ENCODE assay signal across 1 cellular context in the genomic region with DNA sequence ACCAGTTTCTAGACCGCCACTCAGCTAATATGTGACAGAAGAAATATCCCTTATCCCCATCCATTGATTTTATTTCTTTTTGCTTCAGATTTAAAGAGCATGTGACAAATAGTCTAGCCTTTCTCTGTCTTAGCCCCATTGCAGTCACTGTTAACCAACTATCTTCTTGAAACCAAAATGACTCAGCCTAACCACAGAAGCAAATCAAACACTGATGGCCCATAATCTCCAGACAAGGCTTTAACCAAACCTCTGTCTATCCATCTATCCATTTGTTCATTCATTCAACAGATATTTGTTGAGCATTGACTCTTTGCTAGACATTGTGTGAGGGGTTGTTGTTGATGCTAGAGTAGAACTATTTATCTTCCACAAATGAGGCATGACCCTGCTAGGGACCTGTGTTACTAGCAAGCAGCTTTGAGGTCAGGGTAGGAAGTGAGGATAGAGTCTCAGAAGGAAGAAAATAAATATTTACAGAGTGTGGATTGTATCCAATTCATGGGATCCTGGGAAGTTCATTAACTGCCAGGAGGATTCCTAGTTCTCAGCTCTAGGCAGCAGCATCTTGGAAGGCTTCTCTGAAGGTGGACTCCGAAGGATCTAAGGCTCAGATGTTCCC.
TF ChIP-seq lines count a peak whose summit lies in the region.

No MANE protein-coding gene starts in this region.

TF ChIP-seq in SK-N-SH, 30 proteins besides CTCF, POLR2A, EP300 and RAD21:
- TF ChIP-seq RXRA (IDR thresholded peaks at IDR 0.05; ENCODE audit: borderline replicate concordance, low read depth) (no peak), RCOR1 (IDR thresholded peaks at IDR 0.05; ENCODE audit: low read length) (no peak), FOSL2 (IDR thresholded peaks at IDR 0.05; ENCODE audit: borderline replicate concordance, low read depth) (0 out of 2 replicates have a peak, but pooled peaks have one; percentile 14), JUND (IDR thresholded peaks at IDR 0.05) (peak; percentile 23; the same call in 1 of the 2 replicates), TCF12 (IDR thresholded peaks at IDR 0.05) (peak; percentile 7; the same call in 1 of the 2 replicates)
- TF ChIP-seq, protein P1, sequence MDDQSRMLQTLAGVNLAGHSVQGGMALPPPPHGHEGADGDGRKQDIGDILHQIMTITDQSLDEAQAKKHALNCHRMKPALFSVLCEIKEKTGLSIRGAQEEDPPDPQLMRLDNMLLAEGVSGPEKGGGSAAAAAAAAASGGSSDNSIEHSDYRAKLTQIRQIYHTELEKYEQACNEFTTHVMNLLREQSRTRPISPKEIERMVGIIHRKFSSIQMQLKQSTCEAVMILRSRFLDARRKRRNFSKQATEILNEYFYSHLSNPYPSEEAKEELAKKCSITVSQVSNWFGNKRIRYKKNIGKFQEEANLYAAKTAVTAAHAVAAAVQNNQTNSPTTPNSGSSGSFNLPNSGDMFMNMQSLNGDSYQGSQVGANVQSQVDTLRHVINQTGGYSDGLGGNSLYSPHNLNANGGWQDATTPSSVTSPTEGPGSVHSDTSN (IDR thresholded peaks at IDR 0.05) = no peak; the same call in 1 of the 2 replicates
